In the genomic region with DNA sequence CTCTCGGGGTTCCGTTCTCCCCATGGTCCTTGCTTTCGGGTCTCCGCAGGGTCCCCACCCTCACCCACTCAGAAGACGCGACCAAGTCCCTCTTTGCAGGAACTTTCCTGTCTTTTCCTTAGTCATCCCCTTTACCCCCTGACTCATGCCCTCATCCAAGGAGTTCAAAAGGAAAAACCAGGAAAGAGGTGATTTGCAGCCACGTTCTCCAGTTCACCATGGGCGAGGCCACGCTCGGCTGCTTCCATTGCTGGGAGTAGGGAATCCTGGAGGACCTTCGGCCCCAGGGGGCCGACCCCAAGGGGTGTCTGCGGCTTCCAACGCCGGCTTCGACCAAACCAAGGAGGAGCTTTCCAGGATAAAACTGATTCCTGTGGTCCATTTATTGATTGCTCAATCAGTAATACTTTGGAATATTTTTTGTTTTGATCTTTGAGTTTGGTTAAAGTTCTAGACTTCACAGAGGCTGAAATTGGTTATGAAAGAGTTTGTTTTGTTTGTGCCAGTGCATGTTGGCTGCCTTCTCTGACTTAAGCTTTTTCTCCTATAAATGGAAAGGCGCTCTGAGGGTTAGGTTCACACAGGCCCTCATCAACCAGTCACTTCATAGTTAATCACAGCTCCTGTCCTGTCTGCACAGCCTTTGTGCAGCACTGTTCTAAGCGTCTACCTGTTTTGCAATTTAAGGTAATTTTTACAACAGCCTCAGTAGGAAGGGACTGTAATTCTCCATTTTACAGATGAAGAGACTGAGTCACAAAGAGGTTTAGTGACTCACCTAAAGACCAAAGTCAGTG, we compare ENCODE assay signal across 8 cellular contexts. TPM values are rescaled to one million over a fixed set of nuclear protein-coding genes. Genes with fewer than 3 reads are reported as not detected.
DNase-seq lines count a peak whose midpoint lies in the region; ATAC-seq and TF ChIP-seq lines count a peak whose summit lies in the region.

No MANE protein-coding gene starts in this region.

- DNase-seq in IMR-90 (peak; percentile 40), lower lobe of right lung (no peak), upper lobe of left lung (no peak), SHP77 treated with DMSO at 0.1 percent for 48 hours (lab: John Stamatoyannopoulos, UW) (no peak)
- DNase-seq in activated CD8-positive, alpha-beta memory T cell treated with anti-CD3 and anti-CD28 coated beads, Interleukin-2, amount 50 U/mL, for 48 hours = no peak

- no peak for TF ChIP-seq EP300 in upper lobe of left lung (IDR thresholded peaks at IDR 0.05)

- intact Hi-C loops in IMR-90 (cut with micrococcal nuclease) (loop anchor here (5.0 kb wide), 1 partner anchor 45 kb away; no protein-coding TSS in a partner anchor), lower lobe of right lung (cut with DNase I) (no loop called here)

- peak overlapping the region; percentile 50 for H4K91ac ChIP-seq in IMR-90 (ENCODE audit: insufficient read depth, low read depth, low read length)

- in situ Hi-C loops in IMR-90 (cut with MboI; ENCODE audit: low sequenced_read_pairs) = no loop called here

- peak overlapping the region; percentile 96 for H2AFZ ChIP-seq in IMR-90 (replicated peaks; ENCODE audit: low read length, poor library complexity)

- dilution Hi-C loops in IMR-90 (cut with HindIII; ENCODE audit: low sequenced_read_pairs, unreplicated experiment) = no loop called here

- peak overlapping the region in 8 of 11 experiments; percentile 45 to 87 (median 60); a peak in 14 of 22 replicates for H3K27ac ChIP-seq in BLaER1 treated with 17β-estradiol and CSF1 and Interleukin-3, amounts not matched to agents 10 nM and 100 nM
- H3K27ac ChIP-seq in IMR-90 (ENCODE audit: insufficient read depth, low read length) (peak overlapping the region; percentile 65), cingulate gyrus (ENCODE audit: low read depth, low read length) (peak overlapping the region; percentile 83), lower lobe of right lung (peak overlapping the region; percentile 96), upper lobe of left lung (peak overlapping the region; percentile 87 to 96 (median 94))

- peak overlapping the region; percentile 41 for H3K14ac ChIP-seq in IMR-90 (replicated peaks; ENCODE audit: low read depth, low read length)

- no peak overlapping the region for H2BK5ac ChIP-seq in IMR-90 (ENCODE audit: low read depth, low read length, poor library complexity, severe bottlenecking)

- peaks cover 12 to 42% of the 10 kb centered on the region in 2 experiments; a peak in 3 of 4 replicates for H3K79me1 ChIP-seq in IMR-90 (ENCODE audit: low read depth in 1 of 2, low read length in 2 of 2)

- no peak overlapping the region for H2BK15ac ChIP-seq in IMR-90 (ENCODE audit: low read depth, low read length)

- H3K4me2 ChIP-seq in BLaER1 treated with 17β-estradiol and CSF1 and Interleukin-3, amounts not matched to agents 10 nM and 100 nM = peak overlapping the region; percentile 91 to 99 (median 98)
- peak overlapping the region; percentile 88 for H3K4me2 ChIP-seq in IMR-90 (ENCODE audit: low read depth, low read length)

- H3K27me3 ChIP-seq in BLaER1 treated with 17β-estradiol and CSF1 and Interleukin-3, amounts not matched to agents 10 nM and 100 nM = peaks cover 9 to 21% (median 19%) of the 10 kb centered on the region in 11 experiments; a peak in 19 of 22 replicates
- H3K27me3 ChIP-seq in IMR-90 (ENCODE audit: control insufficient read depth, insufficient read depth, low read length) = no peaks in the 10 kb centered on the region
- H3K27me3 ChIP-seq in lower lobe of right lung (ENCODE audit: low read depth) = no peaks in the 10 kb centered on the region
- no peaks in the 10 kb centered on the region for H3K27me3 ChIP-seq in upper lobe of left lung

- H2AK5ac ChIP-seq in IMR-90 (ENCODE audit: low read depth, low read length) = peak overlapping the region; percentile 31; the same call in 1 of the 2 replicates

- 0% methylated on average over 2 of the region's 18 CpGs; no CpG with 5 or more reads in 1 of the 2 experiments for WGBS in IMR-90 (ENCODE audit: extremely low coverage in 2 of 2, insufficient read length in 1 of 2), 2 experiments
- WGBS in upper lobe of left lung, 2 donors = 9% methylated on average over 18 of the region's 18 CpGs

- ATAC-seq in IMR-90 (ENCODE audit: low read depth) (peak; percentile 46), lower lobe of right lung (peak; percentile 25 to 59), upper lobe of left lung (ENCODE audit: low FRiP score in 2 of 2) (peak in 1 of 2 donors; percentile 47), HG02870 (IDR thresholded peaks at IDR 0.05; ENCODE audit: unreplicated experiment) (no peak)

- no peak overlapping the region; the same call in 1 of the 2 replicates for H2BK20ac ChIP-seq in IMR-90 (ENCODE audit: low read depth, low read length)

- H3K36me3 ChIP-seq in BLaER1 treated with 17β-estradiol and CSF1 and Interleukin-3, amounts not matched to agents 10 nM and 100 nM = peaks cover 0 to 18% (median 0%) of the 10 kb centered on the region in 11 experiments; a peak in 2 of 22 replicates
- H3K36me3 ChIP-seq in IMR-90 (ENCODE audit: control insufficient read depth, insufficient read depth, low read length) (peaks cover 3% of the 10 kb centered on the region; the same call in 1 of the 2 replicates), lower lobe of right lung (peaks cover 7% of the 10 kb centered on the region), upper lobe of left lung (peaks cover 0 to 12% (median 1%) of the 10 kb centered on the region in 4 donors)

- H4K8ac ChIP-seq in IMR-90 (ENCODE audit: low read depth in 2 of 2, low read length in 2 of 2) = peak overlapping the region; percentile 49 to 53; a peak in 2 of 4 replicates

- TF ChIP-seq RAD21 in IMR-90 (IDR thresholded peaks at IDR 0.05; ENCODE audit: low read length) = no peak

- POLR2A ChIA-PET in IMR-90 (lab: Charles Lee; ENCODE audit: unreplicated experiment) = interaction anchor here (0.6 kb wide), 1 partner anchor 540 kb away, joined by 3 read pairs; no protein-coding TSS in a partner anchor

- peaks cover 10% of the 10 kb centered on the region for H3K9me1 ChIP-seq in IMR-90 (ENCODE audit: insufficient read depth, low read length)

- TF ChIP-seq CTCF in IMR-90 (conservative IDR thresholded peaks at IDR 0.05; ENCODE audit: low read depth, low read length) (no peak), lower lobe of right lung (IDR thresholded peaks at IDR 0.05) (no peak), upper lobe of left lung (IDR thresholded peaks at IDR 0.05) (no peak)

- 0 out of 22 replicates have a peak, but pooled peaks cover 0 to 11% (median 0%) of the 10 kb centered on the region in 11 experiments for H4K20me1 ChIP-seq in BLaER1 treated with 17β-estradiol and CSF1 and Interleukin-3, amounts not matched to agents 10 nM and 100 nM
- peaks cover 26% of the 10 kb centered on the region for H4K20me1 ChIP-seq in IMR-90 (ENCODE audit: insufficient read depth, low read length)

- peak overlapping the region; percentile 62 to 87 (median 74) for H3K9ac ChIP-seq in BLaER1 treated with 17β-estradiol and CSF1 and Interleukin-3, amounts not matched to agents 10 nM and 100 nM
- peak overlapping the region; percentile 71 for H3K9ac ChIP-seq in IMR-90 (ENCODE audit: low read depth, low read length)

- CTCF ChIA-PET in IMR-90 (lab: Yijun Ruan, JAX) = interaction anchor here (0.7 kb wide), 1 partner anchor 21 kb away, joined by 3 read pairs; no protein-coding TSS in a partner anchor

- H4K5ac ChIP-seq in IMR-90 (ENCODE audit: low read depth, low read length) = peak overlapping the region; percentile 19

- H3K4me3 ChIP-seq in BLaER1 treated with 17β-estradiol and CSF1 and Interleukin-3, amounts not matched to agents 10 nM and 100 nM = peak overlapping the region; percentile 58 to 88 (median 68)
- H3K4me3 ChIP-seq in IMR-90 (ENCODE audit: insufficient read depth, low read depth, low read length) (peak overlapping the region; percentile 74), lower lobe of right lung (peak overlapping the region; percentile 91), upper lobe of left lung (peak overlapping the region; percentile 77 to 89 (median 79))

- peaks cover 39 to 88% (median 52%) of the 10 kb centered on the region in 10 experiments for H3K4me1 ChIP-seq in BLaER1 treated with 17β-estradiol and CSF1 and Interleukin-3, amounts not matched to agents 10 nM and 100 nM
- peaks cover 5% of the 10 kb centered on the region for H3K4me1 ChIP-seq in IMR-90 (ENCODE audit: control insufficient read depth, insufficient read depth, low read length)
- H3K4me1 ChIP-seq in lower lobe of right lung = peaks cover 62% of the 10 kb centered on the region
- H3K4me1 ChIP-seq in upper lobe of left lung = peaks cover 48 to 62% (median 53%) of the 10 kb centered on the region in 4 donors

- peak overlapping the region; percentile 29; the same call in 1 of the 2 replicates for H2BK120ac ChIP-seq in IMR-90 (ENCODE audit: low read depth, low read length)

- TF ChIP-seq POLR2A in IMR-90 (IDR thresholded peaks at IDR 0.05; ENCODE audit: low read depth, low read length) (no peak), upper lobe of left lung (IDR thresholded peaks at IDR 0.05) (no peak)

- H3K56ac ChIP-seq in IMR-90 (ENCODE audit: extremely low read depth, insufficient read depth, low read length) = no peak overlapping the region; the same call in 1 of the 2 replicates

- H3K23ac ChIP-seq in IMR-90 (ENCODE audit: low read depth, low read length) = peak overlapping the region; percentile 70

- TSS peak; percentile 29 for BruUV-seq in IMR-90 (replicated peaks; lab: Mats Ljungman, UMichigan)

- H3K4ac ChIP-seq in IMR-90 (ENCODE audit: low read depth, low read length) = peak overlapping the region; percentile 62

- peak overlapping the region; percentile 65; the same call in 1 of the 2 replicates for H3K18ac ChIP-seq in IMR-90 (ENCODE audit: low read depth, low read length)

- peak overlapping the region; percentile 82 for H2AK9ac ChIP-seq in IMR-90 (replicated peaks; ENCODE audit: low read depth, low read length, poor library complexity)

- H3K9me3 ChIP-seq in BLaER1 treated with 17β-estradiol and CSF1 and Interleukin-3, amounts not matched to agents 10 nM and 100 nM (replicated peaks in 1 of 11) = no peaks in the 10 kb centered on the region
- no peaks in the 10 kb centered on the region for H3K9me3 ChIP-seq in IMR-90 (ENCODE audit: control insufficient read depth, insufficient read depth, low read length)
- H3K9me3 ChIP-seq in lower lobe of right lung = no peaks in the 10 kb centered on the region
- H3K9me3 ChIP-seq in upper lobe of left lung = no peaks in the 10 kb centered on the region

TF ChIP-seq in IMR-90, 13 proteins besides CTCF, POLR2A, EP300 and RAD21 (continues in another document):
- peak; percentile 79 for TF ChIP-seq CEBPB (IDR thresholded peaks at IDR 0.05; ENCODE audit: low read depth, low read length)
- TF ChIP-seq MAFK (IDR thresholded peaks at IDR 0.05; ENCODE audit: low read depth, low read length) = no peak
- peak; percentile 50; the same call in 1 of the 2 replicates for TF ChIP-seq NFE2L2 (IDR thresholded peaks at IDR 0.05; ENCODE audit: low read depth, low read length)

RNA-seq across cellular contexts. Expression of a gene that starts 0.8 kb away (rescaled TPM):
- total RNA-seq in IMR-90 (2012; rRNA removed) (12.5 and 16.0 TPM in 2 replicates), lower lobe of right lung (499 TPM), upper lobe of left lung (100 to 1,000 TPM; 138 to 573 (median 265) TPM)
- 35.0 and 41.2 TPM in 2 replicates for polyA plus RNA-seq in IMR-90 (2012; rRNA removed)
- polyA plus RNA-seq in IMR-90 (2012; cell fraction: cytosol; rRNA removed) = 37.5 and 51.0 TPM in 2 replicates
- polyA plus RNA-seq in IMR-90 (2012; cell fraction: nucleus; rRNA removed; ENCODE audit: low replicate concordance) = 30.0 and 30.5 TPM in 2 replicates
